9 cellular contexts compared by ENCODE assay signal in genomic region chr4:185774815-185775684, GRCh38. TPM values are rescaled to one million over a fixed set of nuclear protein-coding genes. Genes with fewer than 3 reads are reported as not detected.
DNase-seq lines count a peak whose midpoint lies in the region; ATAC-seq, FAIRE-seq and TF ChIP-seq lines count a peak whose summit lies in the region.
"Had no signal": no experiment of that assay in that cellular context is flagged by ENCODE, and none has a peak within 500 bp of the region (broad histone marks: within the 10 kb centered on the region; RNA-seq: fewer than 3 reads in every experiment).

No MANE protein-coding gene starts in this region.

- H3K9me3 ChIP-seq in adipocyte (ENCODE audit: control insufficient read depth, low read length) (no peaks in the 10 kb centered on the region), heart left ventricle (peaks cover 0 to 4% (median 0%) of the 10 kb centered on the region in 12 donors)

- no peaks in the 10 kb centered on the region for H3K36me3 ChIP-seq in adipocyte (ENCODE audit: control insufficient read depth, insufficient read depth, low read length, severe bottlenecking)
- H3K36me3 ChIP-seq in heart left ventricle = peaks cover 0 to 9% (median 0%) of the 10 kb centered on the region in 9 donors

- peak overlapping the region; percentile 72 for H3K4me3 ChIP-seq in adipocyte (ENCODE audit: low read length)
- peak overlapping the region; percentile 3 to 56 (median 48) for H3K4me3 ChIP-seq in heart left ventricle

- in situ Hi-C loops in Caki2 (cut with HindIII; ENCODE audit: low pct_unique_long_range_greater_than_20kb, low sequenced_read_pairs) = no loop called here

- TF ChIP-seq CTCF in heart left ventricle (IDR thresholded peaks at IDR 0.05) = peak in 1 of 12 donors; percentile 5

- H3K4me1 ChIP-seq in adipocyte (ENCODE audit: control insufficient read depth, insufficient read depth, low read length) (peaks cover 42% of the 10 kb centered on the region), heart left ventricle (peaks cover 0 to 74% (median 33%) of the 10 kb centered on the region in 12 donors)

- H3K27me3 ChIP-seq in adipocyte (replicated peaks; ENCODE audit: control insufficient read depth, insufficient read depth, low read length) (no peaks in the 10 kb centered on the region), heart left ventricle (no peaks in the 10 kb centered on the region)

- WGBS in heart left ventricle, 4 donors = 3 to 9% (median 6%) methylated on average over 5 of the region's 5 CpGs

- DNase-seq in Caki2 (ENCODE audit: low read depth) (peak; percentile 51), adipocyte (ENCODE audit: low read depth) (peak; percentile 90), heart left ventricle (peak in 1 of 5 donors; percentile 45), pons (ENCODE audit: low spot score) (peak; percentile 12), GM19240 (ENCODE audit: insufficient read length, low spot score) (no peak), NCI-H1417 (lab: John Stamatoyannopoulos, UW) (no peak), GM12892 (ENCODE audit: insufficient read length) (no peak)
- DNase-seq: NCI-H187 treated with DMSO at 0.1 percent for 48 hours had no signal

- H3K27ac ChIP-seq in heart left ventricle = peak overlapping the region; percentile 71 to 95 (median 82)

- TF ChIP-seq POLR2A in heart left ventricle (IDR thresholded peaks at IDR 0.05) (no peak), GM12892 (IDR thresholded peaks at IDR 0.05; ENCODE audit: low read depth, low read length) (no peak)

- ATAC-seq in heart left ventricle (peak; percentile 8 to 35 (median 24)), GM21423 (IDR thresholded peaks at IDR 0.05; ENCODE audit: unreplicated experiment) (no peak)

- H3K9ac ChIP-seq in adipocyte (ENCODE audit: low read length) = peak overlapping the region; percentile 69

- no peak for FAIRE-seq in GM12892 (lab: Jason Lieb, UNC)

- intact Hi-C loops in heart left ventricle (cut with DNase I) = loop anchor here in 3 of 10 donors (5.0 to 10.0 kb wide), 2 partner anchors 120 to 133 kb away; no protein-coding TSS in a partner anchor

RNA-seq across cellular contexts. Expression of gene SORBS2, which starts 36.9 kb away (rescaled TPM):
- 12.8 and 17.3 TPM in 2 replicates for total RNA-seq in Caki2 (2014; rRNA removed; shearing (Covaris generic); ENCODE audit: low replicate concordance)
- 1,000 to 10,000 TPM in 7 of 9 donors, 100 to 1,000 TPM in 2; 966 to 2,158 (median 1,443) TPM for total RNA-seq in heart left ventricle
- 100 to 1,000 TPM; 254 to 473 TPM for polyA plus RNA-seq in heart left ventricle
- 4.4 TPM for polyA plus RNA-seq in GM12892 (2012; ENCODE audit: missing spikeins)

Comparison
In these comparisons a context has a peak if more than half of its experiments do, and no peak if none do; other contexts are left out.
1. DNase-seq: peak in Caki2 (single experiment), adipocyte (single experiment) and pons (single experiment); none in GM19240 (single experiment), NCI-H1417 (0 of 3) and GM12892 (single experiment).
2. RNA of gene SORBS2, which starts 36.9 kb away (total RNA-seq): 966 to 2,158 TPM in heart left ventricle; 12.8 to 17.3 TPM in Caki2; every median in the first group is over 10 times any median in the second.